ENCODE assay signal across 22 cellular contexts in genomic region chr7:91228927-91229326, GRCh38. TPM values are rescaled to one million over a fixed set of nuclear protein-coding genes. Genes with fewer than 3 reads are reported as not detected.
A peak's percentile ranks its signal among the peaks of the same experiment; 100 is the strongest.
DNase-seq lines count a peak whose midpoint lies in the region; FAIRE-seq and TF ChIP-seq lines count a peak whose summit lies in the region.
"Had no signal": no experiment of that assay in that cellular context is flagged by ENCODE, and none has a peak within 500 bp of the region (broad histone marks: within the 10 kb centered on the region; RNA-seq: fewer than 3 reads in every experiment).

No MANE protein-coding gene starts in this region.

- H3K27me3 ChIP-seq in A673 (replicated peaks; ENCODE audit: insufficient read depth, low read depth, low read length, poor library complexity) (no peaks in the 10 kb centered on the region), dorsolateral prefrontal cortex (peaks cover 0 to 2% (median 0%) of the 10 kb centered on the region in 45 donors)
- H3K27me3 ChIP-seq: body of pancreas, right lobe of liver, tibial nerve had no signal

- H3K9me3 ChIP-seq in A673 (ENCODE audit: low read depth, low read length, poor library complexity, severe bottlenecking): no peaks in the 10 kb centered on the region
- H3K9me3 ChIP-seq: body of pancreas, right lobe of liver had no signal

- H3K4me1 ChIP-seq in A673 (ENCODE audit: insufficient read depth, low read length, poor library complexity, severe bottlenecking): peaks cover 15% of the 10 kb centered on the region
- H3K4me1 ChIP-seq: body of pancreas, right lobe of liver, tibial nerve had no signal

- DNase-seq in A673 (ENCODE audit: low spot score) (peak; percentile 58), H54 (ENCODE audit: insufficient read length, low spot score) (no peak), NCI-H82 (lab: John Stamatoyannopoulos, UW) (peak; percentile 62), fibroblast of gingiva (ENCODE audit: low read depth) (peak; percentile 49), glomerular visceral epithelial cell (ENCODE audit: extremely low spot score) (no peak), GDM1 (lab: John Stamatoyannopoulos, UW) (no peak), dorsolateral prefrontal cortex (no peak)
- no peak for DNase-seq in activated naive CD4-positive, alpha-beta T cell treated with Interleukin-2 at 50 U/mL for 16 hours
- DNase-seq: activated CD4-positive, alpha-beta memory T cell treated with anti-CD3 and anti-CD28 coated beads for 36 hours; activated naive CD4-positive, alpha-beta T cell treated with anti-CD3 and anti-CD28 coated beads, Interleukin-2, amount 10 ng/mL, durations not matched to agents 7 days and 5 days; activated T-cell treated with anti-CD3 and anti-CD28 coated beads, Interleukin-2, amount 50 U/mL, for 1 hour; body of pancreas; CD8-positive, alpha-beta T cell; glutamatergic neuron; immature natural killer cell; KBM-7; NCI-H2081 treated with DMSO at 0.1 percent for 48 hours; right lobe of liver; stimulated activated naive CD4-positive, alpha-beta T cell treated with Interleukin-2 at 50 U/mL for 16 hours had no signal

- no peaks in the 10 kb centered on the region for H3K36me3 ChIP-seq in A673 (ENCODE audit: insufficient read depth, low read length, poor library complexity, severe bottlenecking)
- H3K36me3 ChIP-seq: right lobe of liver, tibial nerve had no signal

- CTCF ChIA-PET in A673 (lab: Charles Lee): no interaction called here

- POLR2A ChIA-PET in A673 (lab: Charles Lee; ENCODE audit: low non-redundant PET): no interaction called here

- no TSS peak for BruUV-seq in A673 (replicated peaks; lab: Mats Ljungman, UMichigan)

- H3K27ac ChIP-seq in A673 (ENCODE audit: low read depth, low read length, poor library complexity, severe bottlenecking) (peak overlapping the region; percentile 11), dorsolateral prefrontal cortex (no peak overlapping the region)
- H3K27ac ChIP-seq: body of pancreas, coronary artery, right lobe of liver, tibial nerve had no signal

- no peak for TF ChIP-seq CTCF in A673 (conservative IDR thresholded peaks at IDR 0.05; ENCODE audit: low read depth, low read length)
- TF ChIP-seq CTCF in dorsolateral prefrontal cortex (IDR thresholded peaks at IDR 0.05 in 54 of 56, conservative IDR thresholded peaks at IDR 0.05 in 2 of 56; ENCODE audit: low read depth in 1 of 56, partially characterized antibody in 56 of 56): no peak

- no peak for TF ChIP-seq POLR2A in H54 (IDR thresholded peaks at IDR 0.05; ENCODE audit: low read depth, low read length)

- H3K4me3 ChIP-seq in A673 (ENCODE audit: low read depth, low read length, poor library complexity, severe bottlenecking): no peak overlapping the region
- H3K4me3 ChIP-seq in dorsolateral prefrontal cortex: no peak overlapping the region
- H3K4me3 ChIP-seq: body of pancreas, coronary artery, right lobe of liver, tibial nerve had no signal

- intact Hi-C loops in A673 (cut with micrococcal nuclease; ENCODE audit: unreplicated experiment): no loop called here
- intact Hi-C loops in dorsolateral prefrontal cortex (cut with DNase I): no loop called here

- peak; percentile 30 for FAIRE-seq in H54 (lab: Jason Lieb, UNC)
- FAIRE-seq: GM19239 had no signal

RNA-seq across cellular contexts. Expression of gene FZD1, which starts 35.3 kb away (rescaled TPM):
- total RNA-seq in A673 (2021) (47.6 and 49.9 TPM in 2 replicates), dorsolateral prefrontal cortex (10 to 100 TPM in 1 of 120 experiments, 1 to 10 TPM in 119; 2.1 to 12.3 (median 4.4) TPM)
- total RNA-seq: CD8-positive, alpha-beta T cell had no signal

Comparison
In these comparisons a context has a peak if more than half of its experiments do, and no peak if none do; other contexts are left out.
1. DNase-seq: peak in A673 (single experiment), NCI-H82 (single experiment) and fibroblast of gingiva (single experiment); none in H54 (single experiment), glomerular visceral epithelial cell (single experiment), activated naive CD4-positive, alpha-beta T cell treated with Interleukin-2 at 50 U/mL for 16 hours (single experiment), GDM1 (single experiment) and dorsolateral prefrontal cortex (0 of 10).